Comparison of ENCODE assay signal across 19 cellular contexts in genomic region chr18:53764086-53764485, GRCh38.
DNase-seq lines count a peak whose midpoint lies in the region; ATAC-seq and FAIRE-seq lines count a peak whose summit lies in the region.
"Had no signal": no experiment of that assay in that cellular context is flagged by ENCODE, and none has a peak within 500 bp of the region (broad histone marks: within the 10 kb centered on the region; RNA-seq: fewer than 3 reads in every experiment).

No MANE protein-coding gene starts in this region.

- ATAC-seq in HG02938 (IDR thresholded peaks at IDR 0.05; ENCODE audit: unreplicated experiment) (no peak), GM18867 (IDR thresholded peaks at IDR 0.05; ENCODE audit: unreplicated experiment) (no peak)

- DNase-seq in DMS53 (lab: John Stamatoyannopoulos, UW), result peak; percentile 34
- DNase-seq in DMS53 treated with DMSO at 0.1 percent for 48 hours (lab: John Stamatoyannopoulos, UW; ENCODE audit: unreplicated experiment), result no peak
- DNase-seq in NCI-H510A (lab: John Stamatoyannopoulos, UW), result peak; percentile 1
- no peak for DNase-seq in NCI-H510A treated with DMSO at 0.1 percent for 48 hours (lab: John Stamatoyannopoulos, UW)
- DNase-seq in RCC 7860 (ENCODE audit: low spot score), result peak; percentile 43
- DNase-seq in renal cortical epithelial cell (ENCODE audit: low read depth), result peak; percentile 38
- DNase-seq: CD4-positive, CD25-positive, alpha-beta regulatory T cell; CD8-positive, alpha-beta memory T cell; DMS79; EL; GDM1; GOT3; HFFc6 had no signal

- FAIRE-seq in RCC 7860 (lab: Jason Lieb, UNC), result peak; percentile 60
- FAIRE-seq: A204.1, GM12891, GM18507, H54 had no signal

Comparison
In these comparisons a context has a peak if more than half of its experiments do, and no peak if none do; other contexts are left out.
1. DNase-seq: peak in DMS53 (single experiment), NCI-H510A (single experiment), RCC 7860 (single experiment) and renal cortical epithelial cell (single experiment); none in DMS53 treated with DMSO at 0.1 percent for 48 hours (single experiment) and NCI-H510A treated with DMSO at 0.1 percent for 48 hours (single experiment).